8 cellular contexts compared by ENCODE assay signal in genomic region chr16:67246945-67247697, GRCh38. TPM values are rescaled to one million over a fixed set of nuclear protein-coding genes. Genes with fewer than 3 reads are reported as not detected.
A peak's percentile ranks its signal among the peaks of the same experiment; 100 is the strongest.
DNase-seq lines count a peak whose midpoint lies in the region; ATAC-seq, FAIRE-seq and TF ChIP-seq lines count a peak whose summit lies in the region.

TSS of gene FHOD1 (minus strand) at chr16:67247481. CDS start at chr16:67247410, 71 bp downstream.

- H3K36me3 ChIP-seq in parathyroid adenoma (ENCODE audit: control insufficient read depth, insufficient read depth, low read length) (no peaks in the 10 kb centered on the region), tibial artery (no peaks in the 10 kb centered on the region)

- H3K27ac ChIP-seq in parathyroid adenoma: peak within 1 kb of the TSS; percentile 79
- peak within 1 kb of the TSS; percentile 75 to 83 for H3K27ac ChIP-seq in tibial artery

- peak; percentile 88 for DNase-seq in GM12892 (ENCODE audit: insufficient read length)
- DNase-seq in NCI-H1436 treated with DMSO at 0.1 percent for 48 hours (lab: John Stamatoyannopoulos, UW): peak; percentile 78
- DNase-seq in T follicular helper cell (ENCODE audit: low read depth): peak; percentile 90
- DNase-seq in activated naive CD8-positive, alpha-beta T cell treated with anti-CD3 and anti-CD28 coated beads, Interleukin-2, amount 50 U/mL, for 24 hours: peak; percentile 100
- DNase-seq in Right ventricle myocardium inferior (ENCODE audit: missing footprints): peak; percentile 99
- peak; percentile 97 to 99 for DNase-seq in tibial artery

- TF ChIP-seq POLR2A in GM12892 (IDR thresholded peaks at IDR 0.05; ENCODE audit: low read depth, low read length): peak; percentile 70; the same call in 1 of the 2 replicates

- H3K27me3 ChIP-seq in parathyroid adenoma (ENCODE audit: control insufficient read depth, insufficient read depth, low read length) (no peaks in the 10 kb centered on the region), tibial artery (peaks cover 0 to 34% of the 10 kb centered on the region in 2 donors)

- ATAC-seq in HG02840 (IDR thresholded peaks at IDR 0.05; ENCODE audit: low FRiP score, unreplicated experiment) (peak; percentile 50), Right ventricle myocardium inferior (peak; percentile 89)
- ATAC-seq in activated naive CD8-positive, alpha-beta T cell treated with anti-CD3 and anti-CD28 coated beads, Interleukin-2, amount 50 U/mL, for 24 hours: peak; percentile 58

- intact Hi-C loops in Right ventricle myocardium inferior (cut with DNase I): no loop called here
- intact Hi-C loops in tibial artery (cut with DNase I; ENCODE audit: low total_unique reads): no loop called here

- H3K4me3 Mint-ChIP-seq in activated naive CD8-positive, alpha-beta T cell treated with anti-CD3 and anti-CD28 coated beads, Interleukin-2, amount 50 U/mL, for 24 hours: peak within 1 kb of the TSS; percentile 89

- H3K79me2 ChIP-seq in parathyroid adenoma: no peaks in the 10 kb centered on the region

- peak within 1 kb of the TSS; percentile 89 for H3K4me2 ChIP-seq in parathyroid adenoma (ENCODE audit: low read length)

- no peaks in the 10 kb centered on the region for H3K9me3 Mint-ChIP-seq in activated naive CD8-positive, alpha-beta T cell treated with anti-CD3 and anti-CD28 coated beads, Interleukin-2, amount 50 U/mL, for 24 hours

- peak; percentile 2 for TF ChIP-seq CTCF in parathyroid adenoma (IDR thresholded peaks at IDR 0.05)
- no peak for TF ChIP-seq CTCF in tibial artery (IDR thresholded peaks at IDR 0.05)

- H3K27ac Mint-ChIP-seq in activated naive CD8-positive, alpha-beta T cell treated with anti-CD3 and anti-CD28 coated beads, Interleukin-2, amount 50 U/mL, for 24 hours: peak within 1 kb of the TSS; percentile 83

- peaks cover 5% of the 10 kb centered on the region for H3K27me3 Mint-ChIP-seq in activated naive CD8-positive, alpha-beta T cell treated with anti-CD3 and anti-CD28 coated beads, Interleukin-2, amount 50 U/mL, for 24 hours

- peaks cover 3% of the 10 kb centered on the region for H3K36me3 Mint-ChIP-seq in activated naive CD8-positive, alpha-beta T cell treated with anti-CD3 and anti-CD28 coated beads, Interleukin-2, amount 50 U/mL, for 24 hours (ENCODE audit: low read depth)

- FAIRE-seq in GM12892 (lab: Jason Lieb, UNC): peak; percentile 91

- peak within 1 kb of the TSS; percentile 77 for H2AFZ ChIP-seq in parathyroid adenoma

- H3K4me1 ChIP-seq in parathyroid adenoma: peaks cover 8% of the 10 kb centered on the region
- H3K4me1 ChIP-seq in tibial artery: peaks cover 0 to 63% (median 50%) of the 10 kb centered on the region in 4 donors

- H3K4me3 ChIP-seq in parathyroid adenoma (ENCODE audit: low read depth, low read length) (peak within 1 kb of the TSS; percentile 67), tibial artery (peak within 1 kb of the TSS; percentile 70 to 74)

- no peaks in the 10 kb centered on the region for H3K9me3 ChIP-seq in parathyroid adenoma (ENCODE audit: control insufficient read depth, low read length)
- no peaks in the 10 kb centered on the region for H3K9me3 ChIP-seq in tibial artery

- peaks cover 56% of the 10 kb centered on the region for H3K4me1 Mint-ChIP-seq in activated naive CD8-positive, alpha-beta T cell treated with anti-CD3 and anti-CD28 coated beads, Interleukin-2, amount 50 U/mL, for 24 hours

- H3K9ac ChIP-seq in parathyroid adenoma: peak within 1 kb of the TSS; percentile 4

RNA-seq across cellular contexts. Expression of gene FHOD1, which starts in this region (rescaled TPM):
- polyA plus RNA-seq in GM12892 (2012; ENCODE audit: missing spikeins): 26.1 TPM
- 15.3 TPM for total RNA-seq in Right ventricle myocardium inferior

Comparison
In these comparisons a context has a peak if more than half of its experiments do, and no peak if none do; other contexts are left out.
1. Peak in every context shown above with its lines: DNase-seq, ATAC-seq, H3K4me3 ChIP-seq and H3K27ac ChIP-seq.